ENCODE assay signal across 1 cellular context in genomic region chr12:50257226-50258166, GRCh38.
TF ChIP-seq lines count a peak whose summit lies in the region.

No MANE protein-coding gene starts in this region.

TF ChIP-seq in HepG2, 621 proteins besides CTCF, POLR2A, EP300 and RAD21 (continued from another document):
- no peak for TF ChIP-seq TRIM24 (CRISPR knock-in tag; IDR thresholded peaks at IDR 0.05)
- no peak for TF ChIP-seq ZNF556 (CRISPR knock-in tag; IDR thresholded peaks at IDR 0.05; ENCODE audit: borderline replicate concordance)
- TF ChIP-seq ZNF83 (CRISPR knock-in tag; IDR thresholded peaks at IDR 0.05; ENCODE audit: borderline replicate concordance), result no peak
- TF ChIP-seq CBX1 (IDR thresholded peaks at IDR 0.05; ENCODE audit: low read depth), result no peak
- no peak for TF ChIP-seq ZNF770 (CRISPR knock-in tag; IDR thresholded peaks at IDR 0.05)
- no peak for TF ChIP-seq ZNF644 (CRISPR knock-in tag; IDR thresholded peaks at IDR 0.05; ENCODE audit: low read depth)
- no peak for TF ChIP-seq SOX5 (CRISPR knock-in tag; IDR thresholded peaks at IDR 0.05; ENCODE audit: borderline replicate concordance)
